Comparison of ENCODE assay signal across 1 cellular context in the genomic region with DNA sequence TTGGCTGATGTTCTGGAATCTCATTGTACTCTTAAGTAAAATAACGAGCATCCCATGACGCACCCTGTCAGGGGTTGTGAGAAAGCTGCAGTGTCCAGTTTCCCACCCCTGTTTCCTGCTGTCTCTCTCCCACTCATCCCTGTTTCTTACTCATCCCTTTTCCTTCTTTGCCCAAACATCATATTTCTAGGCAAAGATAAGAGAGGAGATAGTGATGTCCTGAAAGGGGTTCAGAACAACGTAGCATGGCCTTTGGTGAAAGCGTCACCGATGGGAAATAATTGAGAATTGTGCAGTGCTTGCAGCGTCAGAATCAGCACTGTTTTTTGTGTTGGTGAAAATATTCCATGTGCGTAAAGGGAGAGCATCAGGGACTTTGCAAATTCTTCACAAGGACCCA.
TF ChIP-seq lines count a peak whose summit lies in the region.

No MANE protein-coding gene starts in this region.

TF ChIP-seq in SK-N-SH, 30 proteins besides CTCF, POLR2A, EP300 and RAD21 (continued from another document):
- no peak for TF ChIP-seq NFIC (IDR thresholded peaks at IDR 0.05; ENCODE audit: borderline replicate concordance)
TF ChIP-seq in SK-N-SH: peak in this region for 0.
